In the genomic region with DNA sequence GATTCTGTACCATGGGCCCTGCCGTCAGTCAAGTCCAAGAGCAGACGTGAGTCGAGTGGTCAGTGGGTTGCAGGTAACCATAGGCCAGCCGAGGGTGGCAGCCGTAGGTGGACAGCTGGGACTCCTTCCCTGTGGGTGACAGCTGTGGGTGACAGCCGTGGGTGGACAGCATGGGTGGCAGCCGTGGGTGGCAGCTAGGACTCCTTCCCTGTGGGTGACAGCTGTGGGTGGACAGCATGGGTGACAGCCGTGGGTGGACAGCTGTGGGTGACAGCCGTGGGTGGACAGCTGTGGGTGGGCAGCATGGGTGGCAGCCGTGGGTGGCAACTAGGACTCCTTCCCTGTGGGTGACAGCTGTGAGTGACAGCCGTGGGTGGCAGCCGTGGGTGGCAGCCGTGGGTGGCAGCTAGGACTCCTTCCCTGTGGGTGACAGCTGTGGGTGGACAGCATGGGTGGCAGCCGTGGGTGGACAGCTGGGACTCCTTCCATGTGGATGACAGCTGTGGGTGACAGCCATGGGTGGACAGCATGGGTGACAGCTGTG, we compare ENCODE assay signal across 12 cellular contexts. TPM values are rescaled to one million over a fixed set of nuclear protein-coding genes. Genes with fewer than 3 reads are reported as not detected.
DNase-seq lines count a peak whose midpoint lies in the region; TF ChIP-seq lines count a peak whose summit lies in the region.
"Not testable (repeated sequence)": the region's sequence is repeated elsewhere in the genome, so short reads cannot be mapped to it uniquely, and the experiment has no call there.
"Had no signal": no experiment of that assay in that cellular context is flagged by ENCODE, and none has a peak within 500 bp of the region (broad histone marks: within the 10 kb centered on the region; RNA-seq: fewer than 3 reads in every experiment).

No MANE protein-coding gene starts in this region.

- H3K27me3 ChIP-seq in CD4-positive, alpha-beta memory T cell (ENCODE audit: insufficient read depth, low read length); H7 (ENCODE audit: control insufficient read depth, insufficient read depth, low read length): not testable (repeated sequence)

- peaks cover 43% of the 10 kb centered on the region for H3K4me1 ChIP-seq in CD4-positive, alpha-beta memory T cell (ENCODE audit: insufficient read depth, low read length)

- peak overlapping the region in 1 of 8 donors; percentile 7 for H3K4me3 Mint-ChIP-seq in CD4-positive, alpha-beta memory T cell
- H3K4me3 Mint-ChIP-seq in activated CD4-positive, alpha-beta T cell treated with anti-CD3 and anti-CD28 coated beads, Interleukin-2, amount 10 ng/mL, durations not matched to agents 24 days and 14 days; activated naive CD4-positive, alpha-beta T cell treated with anti-CD3 and anti-CD28 coated beads, Interleukin-2, amount 50 U/mL, for 24 hours; osteocyte (ENCODE audit: unreplicated experiment): not testable (repeated sequence)
- H3K4me3 Mint-ChIP-seq in immature natural killer cell, result peak overlapping the region in 1 of 5 donors; percentile 21

- not testable (repeated sequence) for TF ChIP-seq CTCF in osteocyte (IDR thresholded peaks at IDR 0.05)

- not testable (repeated sequence) for H3K4me3 ChIP-seq in CD4-positive, alpha-beta memory T cell (ENCODE audit: low read length in 2 of 2); H7 (ENCODE audit: insufficient read depth, low read depth, low read length)

- peaks cover 6 to 16% of the 10 kb centered on the region in 2 donors for H3K36me3 Mint-ChIP-seq in CD4-positive, alpha-beta memory T cell
- not testable (repeated sequence) for H3K36me3 Mint-ChIP-seq in activated CD4-positive, alpha-beta T cell treated with anti-CD3 and anti-CD28 coated beads, Interleukin-2, amount 10 ng/mL, durations not matched to agents 24 days and 14 days (ENCODE audit: low read depth); activated naive CD4-positive, alpha-beta T cell treated with anti-CD3 and anti-CD28 coated beads, Interleukin-2, amount 50 U/mL, for 24 hours; immature natural killer cell; osteocyte (ENCODE audit: unreplicated experiment)

- H3K27ac ChIP-seq in CD4-positive, alpha-beta memory T cell (ENCODE audit: low read depth, low read length), result not testable (repeated sequence)

- intact Hi-C loops in CD4-positive, alpha-beta memory T cell (cut with micrococcal nuclease); activated CD4-positive, alpha-beta T cell treated with anti-CD3 and anti-CD28 coated beads, Interleukin-2, amount 10 ng/mL, durations not matched to agents 24 days and 14 days (cut with micrococcal nuclease): not testable (repeated sequence)

- H3K4me1 Mint-ChIP-seq in CD4-positive, alpha-beta memory T cell, result peaks cover 26 to 66% (median 42%) of the 10 kb centered on the region in 4 donors
- H3K4me1 Mint-ChIP-seq in activated CD4-positive, alpha-beta T cell treated with anti-CD3 and anti-CD28 coated beads, Interleukin-2, amount 10 ng/mL, durations not matched to agents 24 days and 14 days; osteocyte (ENCODE audit: unreplicated experiment): not testable (repeated sequence)
- peaks cover 66% of the 10 kb centered on the region for H3K4me1 Mint-ChIP-seq in activated naive CD4-positive, alpha-beta T cell treated with anti-CD3 and anti-CD28 coated beads, Interleukin-2, amount 50 U/mL, for 24 hours
- peaks cover 47 to 66% of the 10 kb centered on the region in 2 donors for H3K4me1 Mint-ChIP-seq in immature natural killer cell

- peaks cover 0 to 13% of the 10 kb centered on the region in 2 donors for H3K9me3 ChIP-seq in CD4-positive, alpha-beta memory T cell (ENCODE audit: control insufficient read depth in 1 of 2, low read length in 2 of 2)

- POLR2A ChIA-PET in CD4-positive, alpha-beta memory T cell (lab: Charles Lee; ENCODE audit: partially characterized antibody), result interaction anchor here (0.6 to 1.7 kb wide), 5 partner anchors 10 to 45 kb away, joined by 3 to 9 read pairs (median 3); no protein-coding TSS in a partner anchor

- not testable (repeated sequence) for DNase-seq in CD4-positive, alpha-beta memory T cell; activated CD4-positive, alpha-beta T cell treated with anti-CD3 and anti-CD28 coated beads, Interleukin-2, amount 10 ng/mL, durations not matched to agents 24 days and 14 days
- DNase-seq in H7 (peak; percentile 15), immature natural killer cell (peak in 1 of 3 donors; percentile 19), osteocyte (ENCODE audit: extremely low spot score, unreplicated experiment) (peak; percentile 70)

- peaks cover 0 to 25% (median 18%) of the 10 kb centered on the region in 8 donors for H3K9me3 Mint-ChIP-seq in CD4-positive, alpha-beta memory T cell
- peaks cover 11% of the 10 kb centered on the region for H3K9me3 Mint-ChIP-seq in activated CD4-positive, alpha-beta T cell treated with anti-CD3 and anti-CD28 coated beads, Interleukin-2, amount 10 ng/mL, durations not matched to agents 24 days and 14 days
- H3K9me3 Mint-ChIP-seq in activated naive CD4-positive, alpha-beta T cell treated with anti-CD3 and anti-CD28 coated beads, Interleukin-2, amount 50 U/mL, for 24 hours; osteocyte (ENCODE audit: unreplicated experiment): not testable (repeated sequence)
- peaks cover 0 to 10% (median 4%) of the 10 kb centered on the region in 6 donors for H3K9me3 Mint-ChIP-seq in immature natural killer cell

- H3K36me3 ChIP-seq in CD4-positive, alpha-beta memory T cell (ENCODE audit: insufficient read depth, low read length); H7 (replicated peaks; ENCODE audit: control insufficient read depth, insufficient read depth, low read length): not testable (repeated sequence)

- CTCF ChIA-PET in CD4-positive, alpha-beta memory T cell (lab: Charles Lee; ENCODE audit: partially characterized antibody), result not testable (repeated sequence)

- H3K27ac Mint-ChIP-seq in CD4-positive, alpha-beta memory T cell, result peak overlapping the region in 4 of 7 donors; percentile 13 to 47 (median 33)
- H3K27ac Mint-ChIP-seq in activated CD4-positive, alpha-beta T cell treated with anti-CD3 and anti-CD28 coated beads, Interleukin-2, amount 10 ng/mL, durations not matched to agents 24 days and 14 days, result peak overlapping the region; percentile 51
- H3K27ac Mint-ChIP-seq in activated naive CD4-positive, alpha-beta T cell treated with anti-CD3 and anti-CD28 coated beads, Interleukin-2, amount 50 U/mL, for 24 hours, result peak overlapping the region; percentile 23
- H3K27ac Mint-ChIP-seq in immature natural killer cell, result peak overlapping the region in 5 of 6 donors; percentile 24 to 67 (median 40)
- not testable (repeated sequence) for H3K27ac Mint-ChIP-seq in osteocyte (ENCODE audit: unreplicated experiment)

- not testable (repeated sequence) for H3K27me3 Mint-ChIP-seq in CD4-positive, alpha-beta memory T cell; activated naive CD4-positive, alpha-beta T cell treated with anti-CD3 and anti-CD28 coated beads, Interleukin-2, amount 50 U/mL, for 24 hours
- peaks cover 12% of the 10 kb centered on the region for H3K27me3 Mint-ChIP-seq in activated CD4-positive, alpha-beta T cell treated with anti-CD3 and anti-CD28 coated beads, Interleukin-2, amount 10 ng/mL, durations not matched to agents 24 days and 14 days
- H3K27me3 Mint-ChIP-seq in immature natural killer cell (ENCODE audit: low read depth in 3 of 3) (peaks cover 0 to 11% (median 5%) of the 10 kb centered on the region in 3 donors), osteocyte (ENCODE audit: unreplicated experiment) (peaks cover 25% of the 10 kb centered on the region)

RNA-seq across cellular contexts. Expression of gene CFAP97D2, which starts 2.6 kb away (rescaled TPM):
- not detected for total RNA-seq in CD4-positive, alpha-beta memory T cell
- not detected for polyA plus RNA-seq in CD4-positive, alpha-beta memory T cell
- total RNA-seq in H7 (2014; rRNA removed; shearing (Covaris generic)), result not detected in 2 replicates
- total RNA-seq in activated CD4-positive, alpha-beta T cell treated with anti-CD3 and anti-CD28 coated beads, Interleukin-2, amount 10 ng/mL, durations not matched to agents 24 days and 14 days, result not detected in 2 replicates
- polyA plus RNA-seq in immature natural killer cell, result 1 to 10 TPM in 1 of 3 donors, under 1 TPM in 2; 0.40 to 1.0 (median 0.44) TPM
- total RNA-seq in osteocyte, result not detected in 2 replicates
- total RNA-seq: A673, Daoy, GM23338, HepG2 had no signal
- polyA plus RNA-seq: AG04450, GM23338, HepG2, IgD-negative memory B cell had no signal

RNA-seq across cellular contexts. Expression of gene RASA3, which starts 44.0 kb away (rescaled TPM):
- 100 to 1,000 TPM; 171 to 174 TPM for total RNA-seq in CD4-positive, alpha-beta memory T cell
- 100 to 1,000 TPM in 1 of 2 donors, 10 to 100 TPM in 1; 65.5 to 141 TPM for polyA plus RNA-seq in CD4-positive, alpha-beta memory T cell
- total RNA-seq in H7 (2014; rRNA removed; shearing (Covaris generic)), result 15.3 and 16.5 TPM in 2 replicates
- 15.9 TPM in 2 replicates for total RNA-seq in activated CD4-positive, alpha-beta T cell treated with anti-CD3 and anti-CD28 coated beads, Interleukin-2, amount 10 ng/mL, durations not matched to agents 24 days and 14 days
- 100 to 1,000 TPM in 1 of 3 donors, 10 to 100 TPM in 2; 37.4 to 153 (median 64.8) TPM for polyA plus RNA-seq in immature natural killer cell
- 44.8 and 45.5 TPM in 2 replicates for total RNA-seq in osteocyte
- total RNA-seq: HepG2 had no signal

RNA-seq across cellular contexts. Expression of gene CDC16, which starts 58.3 kb away (rescaled TPM):
- total RNA-seq in CD4-positive, alpha-beta memory T cell, result 10 to 100 TPM; 86.0 to 87.9 TPM
- 10 to 100 TPM; 12.9 to 21.5 TPM for polyA plus RNA-seq in CD4-positive, alpha-beta memory T cell
- total RNA-seq in H7 (2014; rRNA removed; shearing (Covaris generic)), result 25.0 and 31.1 TPM in 2 replicates
- 84.5 and 85.4 TPM in 2 replicates for total RNA-seq in activated CD4-positive, alpha-beta T cell treated with anti-CD3 and anti-CD28 coated beads, Interleukin-2, amount 10 ng/mL, durations not matched to agents 24 days and 14 days
- polyA plus RNA-seq in immature natural killer cell, result 10 to 100 TPM; 16.0 to 33.1 (median 30.1) TPM
- total RNA-seq in osteocyte, result 72.6 and 73.7 TPM in 2 replicates
